ENCODE assay signal across 1 cellular context in the genomic region with DNA sequence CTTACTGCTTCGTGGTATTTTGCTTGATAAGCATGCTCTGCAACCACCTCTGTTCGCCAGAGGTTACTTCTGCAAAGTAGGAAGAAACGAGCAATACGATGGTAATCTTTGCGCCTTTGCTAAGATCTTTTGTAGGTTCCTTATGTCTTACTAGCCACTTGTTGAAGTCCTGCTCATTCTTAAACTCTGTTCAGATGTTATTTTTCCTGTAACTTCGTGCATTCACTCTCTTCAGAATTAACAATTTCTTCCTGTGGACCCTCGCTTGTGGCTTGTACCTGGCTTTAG.
TF ChIP-seq lines count a peak whose summit lies in the region.

No MANE protein-coding gene starts in this region.

TF ChIP-seq in K562, 482 proteins besides CTCF, POLR2A, EP300 and RAD21 (continued from another document):
- TF ChIP-seq KLF10 (CRISPR knock-in tag; IDR thresholded peaks at IDR 0.05) (no peak), KDM2B (CRISPR knock-in tag; IDR thresholded peaks at IDR 0.05) (no peak), ZNF644 (tag; IDR thresholded peaks at IDR 0.05; ENCODE audit: low read depth) (peak; percentile 22; the same call in 1 of the 2 replicates), XRCC4 (IDR thresholded peaks at IDR 0.05; ENCODE audit: extremely low read depth, insufficient read depth, insufficient read length) (no peak)
